24 cellular contexts compared by ENCODE assay signal in genomic region chr2:112142525-112143078, GRCh38.
"Had no signal": no experiment of that assay in that cellular context is flagged by ENCODE, and none has a peak within 500 bp of the region (broad histone marks: within the 10 kb centered on the region; RNA-seq: fewer than 3 reads in every experiment).

No MANE protein-coding gene starts in this region.

- H3K4me1 ChIP-seq: adrenal gland, colonic mucosa had no signal

- H3K27ac Mint-ChIP-seq: activated naive CD4-positive, alpha-beta T cell treated with anti-CD3 and anti-CD28 coated beads for 36 hours; activated naive CD8-positive, alpha-beta T cell treated with anti-CD3 and anti-CD28 coated beads for 36 hours; nephron had no signal

- H3K9me3 ChIP-seq: adrenal gland, body of pancreas, colonic mucosa, left ventricle myocardium inferior, sigmoid colon, suprapubic skin, tibial artery had no signal

- H3K27me3 ChIP-seq: adrenal gland, body of pancreas, ovary, tibial artery had no signal

- DNase-seq: activated CD4-positive, alpha-beta T cell treated with anti-CD3 and anti-CD28 coated beads for 1 hour; activated CD4-positive, alpha-beta T cell treated with anti-CD3 and anti-CD28 coated beads, Interleukin-2, amount 50 U/mL, for 1 hour; activated naive CD4-positive, alpha-beta T cell treated with anti-CD3 and anti-CD28 coated beads for 36 hours; activated naive CD8-positive, alpha-beta T cell treated with anti-CD3 and anti-CD28 coated beads for 36 hours; aorta; body of pancreas; cerebellar nuclear complex; colonic mucosa; effector CD8-positive, alpha-beta T cell; left ventricle myocardium inferior; ovary; sigmoid colon; small intestine; stimulated activated CD4-positive, alpha-beta T cell treated with anti-CD3 and anti-CD28 coated beads, Interleukin-4, amount 100 ng/mL, for 24 hours; stimulated activated naive CD4-positive, alpha-beta T cell; T-helper 2 cell; tibial artery had no signal

- H3K36me3 ChIP-seq: adrenal gland, cardiac muscle cell, colonic mucosa, left ventricle myocardium inferior, ovary, sigmoid colon, suprapubic skin, tibial artery had no signal

- H3K27ac ChIP-seq: adrenal gland, body of pancreas, cardiac muscle cell, colonic mucosa, epithelial cell of prostate, left ventricle myocardium inferior, ovary, sigmoid colon, suprapubic skin had no signal

- ATAC-seq: body of pancreas had no signal

- H3K4me3 ChIP-seq: adrenal gland, body of pancreas, cardiac muscle cell, colonic mucosa, left ventricle myocardium inferior, ovary, sigmoid colon, suprapubic skin, tibial artery had no signal

- H3K9me3 Mint-ChIP-seq: activated naive CD4-positive, alpha-beta T cell treated with anti-CD3 and anti-CD28 coated beads for 36 hours; activated naive CD8-positive, alpha-beta T cell treated with anti-CD3 and anti-CD28 coated beads for 36 hours; nephron had no signal

- H3K4me3 Mint-ChIP-seq: activated naive CD4-positive, alpha-beta T cell treated with anti-CD3 and anti-CD28 coated beads for 36 hours; activated naive CD8-positive, alpha-beta T cell treated with anti-CD3 and anti-CD28 coated beads for 36 hours had no signal

- FAIRE-seq: endometrium, frontal cortex, small intestine had no signal
